In the genomic region with DNA sequence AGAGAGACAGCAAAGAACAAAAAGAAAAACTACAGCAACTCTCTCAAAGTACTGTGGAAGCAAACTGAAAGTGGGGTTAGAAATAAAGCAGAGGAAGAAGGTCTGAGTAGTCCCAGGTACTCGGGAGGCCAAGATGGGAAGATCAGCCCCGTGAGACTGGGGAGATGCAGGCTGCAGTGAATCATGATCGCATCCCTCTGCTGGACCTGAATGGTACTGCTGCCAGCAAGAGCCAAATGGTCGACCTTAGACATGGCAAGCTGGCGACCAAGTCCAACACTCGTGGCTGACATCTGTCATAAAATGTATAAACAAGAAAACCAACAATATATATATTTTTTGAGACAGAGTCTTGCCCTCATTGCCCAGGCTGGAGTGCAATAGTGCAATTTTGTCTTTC, we compare ENCODE assay signal across 8 cellular contexts. TPM values are rescaled to one million over a fixed set of nuclear protein-coding genes. Genes with fewer than 3 reads are reported as not detected.
DNase-seq lines count a peak whose midpoint lies in the region; ATAC-seq, FAIRE-seq and TF ChIP-seq lines count a peak whose summit lies in the region.

No MANE protein-coding gene starts in this region.

- no peaks in the 10 kb centered on the region for H3K27me3 ChIP-seq in HL-60 (ENCODE audit: insufficient read depth, poor library complexity, severe bottlenecking)
- H3K27me3 ChIP-seq in bronchial epithelial cell (ENCODE audit: control insufficient read depth, insufficient read depth, low read length), result no peaks in the 10 kb centered on the region
- H3K27me3 ChIP-seq in lower lobe of right lung (ENCODE audit: low read depth), result no peaks in the 10 kb centered on the region

- in situ Hi-C loops in Caki2 (cut with HindIII; ENCODE audit: low pct_unique_long_range_greater_than_20kb, low sequenced_read_pairs), result no loop called here

- H3K27ac ChIP-seq in HL-60 (replicated peaks) (no peak overlapping the region), lower lobe of right lung (no peak overlapping the region)

- ATAC-seq in lower lobe of right lung, result peak; percentile 78 to 85

- TF ChIP-seq CTCF in HL-60 (IDR thresholded peaks at IDR 0.05; ENCODE audit: insufficient read depth, low read length) (peak; percentile 48), bronchial epithelial cell (IDR thresholded peaks at IDR 0.05; ENCODE audit: insufficient read depth, low read length, severe bottlenecking) (peak; percentile 52), lower lobe of right lung (IDR thresholded peaks at IDR 0.05) (peak; percentile 67)

- DNase-seq in Caki2 (ENCODE audit: low read depth) (peak; percentile 21), HL-60 (ENCODE audit: low read depth in 1 of 2, low spot score in 1 of 2) (peak in 1 of 2 experiments; percentile 50), UCSD-AML1 (lab: John Stamatoyannopoulos, UW; ENCODE audit: unreplicated experiment) (peak; percentile 18), bronchial epithelial cell (ENCODE audit: low read depth) (peak; percentile 15), lower lobe of right lung (peak; percentile 57), NCI-H187 treated with DMSO at 0.1 percent for 48 hours (lab: John Stamatoyannopoulos, UW) (no peak), NCI-H1105 treated with DMSO at 0.1 percent for 48 hours (lab: John Stamatoyannopoulos, UW) (no peak)
- DNase-seq in stimulated activated CD8-positive, alpha-beta memory T cell treated with anti-CD3 and anti-CD28 coated beads, Interleukin-4, amount 100 ng/mL, for 4 hours (ENCODE audit: low read depth in 2 of 2, low spot score in 1 of 2), result peak; percentile 19 to 20

- no peaks in the 10 kb centered on the region for H3K9me3 ChIP-seq in lower lobe of right lung

- no peak overlapping the region for H3K4me3 ChIP-seq in HL-60 (replicated peaks; ENCODE audit: insufficient read depth, low read length)
- H3K4me3 ChIP-seq in bronchial epithelial cell (ENCODE audit: low read depth, low read length), result no peak overlapping the region
- H3K4me3 ChIP-seq in lower lobe of right lung, result no peak overlapping the region

- no peaks in the 10 kb centered on the region for H3K4me1 ChIP-seq in lower lobe of right lung

- no peaks in the 10 kb centered on the region for H3K36me3 ChIP-seq in bronchial epithelial cell (ENCODE audit: control insufficient read depth, insufficient read depth, low read length)
- H3K36me3 ChIP-seq in lower lobe of right lung, result no peaks in the 10 kb centered on the region

- intact Hi-C loops in lower lobe of right lung (cut with DNase I), result no loop called here

- FAIRE-seq in bronchial epithelial cell (lab: Jason Lieb, UNC), result no peak

RNA-seq across cellular contexts. Expression of a gene that starts 33.7 kb away (rescaled TPM):
- 0.43 and 11.8 TPM in 2 replicates for total RNA-seq in Caki2 (2014; rRNA removed; shearing (Covaris generic); ENCODE audit: low replicate concordance)
- 0.79 and 1.9 TPM in 2 replicates for total RNA-seq in bronchial epithelial cell
- 1.7 TPM for total RNA-seq in lower lobe of right lung

Comparison
In these comparisons a context has a peak if more than half of its experiments do, and no peak if none do; other contexts are left out.
1. DNase-seq: peak in Caki2 (single experiment), UCSD-AML1 (single experiment), bronchial epithelial cell (single experiment), lower lobe of right lung (single experiment) and stimulated activated CD8-positive, alpha-beta memory T cell treated with anti-CD3 and anti-CD28 coated beads, Interleukin-4, amount 100 ng/mL, for 4 hours (2 of 2); none in NCI-H187 treated with DMSO at 0.1 percent for 48 hours (single experiment) and NCI-H1105 treated with DMSO at 0.1 percent for 48 hours (single experiment).
2. Peak in every context shown above with its lines, with median percentiles within 50 percentile points of each other: CTCF ChIP-seq.